ENCODE assay signal across 7 cellular contexts in genomic region chrX:107684956-107685385, GRCh38. TPM values are rescaled to one million over a fixed set of nuclear protein-coding genes. Genes with fewer than 3 reads are reported as not detected.
DNase-seq lines count a peak whose midpoint lies in the region; ATAC-seq and TF ChIP-seq lines count a peak whose summit lies in the region.

No MANE protein-coding gene starts in this region.

- peak; percentile 95 for ATAC-seq in HG02884 (IDR thresholded peaks at IDR 0.05; ENCODE audit: unreplicated experiment)

- no peak for TF ChIP-seq CTCF in PC-9 (conservative IDR thresholded peaks at IDR 0.05)
- no peak for TF ChIP-seq CTCF in neutrophil (IDR thresholded peaks at IDR 0.05)

- no peaks in the 10 kb centered on the region for H3K36me3 Mint-ChIP-seq in activated T-helper 2 cell treated with anti-CD3 and anti-CD28 coated beads, Interferon-gamma antibody, Interleukin-2, Interleukin-4, amounts not matched to agents 10 μg/mL and 5 μg/mL and 100 μg/mL, durations not matched to agents 14 hours and 24 hours and 36 hours (ENCODE audit: low read depth)

- H3K27me3 Mint-ChIP-seq in activated T-helper 2 cell treated with anti-CD3 and anti-CD28 coated beads, Interferon-gamma antibody, Interleukin-2, Interleukin-4, amounts not matched to agents 10 μg/mL and 5 μg/mL and 100 μg/mL, durations not matched to agents 14 hours and 24 hours and 36 hours (ENCODE audit: low read depth) = no peaks in the 10 kb centered on the region

- H3K36me3 ChIP-seq in PC-9 (ENCODE audit: low read depth) (no peaks in the 10 kb centered on the region), esophagus (ENCODE audit: control insufficient read depth in 2 of 2, insufficient read depth in 2 of 2, low read length in 1 of 2) (no peaks in the 10 kb centered on the region), neutrophil (no peaks in the 10 kb centered on the region)

- H4K20me1 ChIP-seq in PC-9 (ENCODE audit: insufficient read depth) = no peaks in the 10 kb centered on the region

- no peak overlapping the region for H2AFZ ChIP-seq in PC-9

- no peak overlapping the region for H3K4me3 Mint-ChIP-seq in activated T-helper 2 cell treated with anti-CD3 and anti-CD28 coated beads, Interferon-gamma antibody, Interleukin-2, Interleukin-4, amounts not matched to agents 10 μg/mL and 5 μg/mL and 100 μg/mL, durations not matched to agents 14 hours and 24 hours and 36 hours (ENCODE audit: low read depth)

- H3K4me1 ChIP-seq in PC-9 (replicated peaks; ENCODE audit: insufficient read depth) (peaks cover 47% of the 10 kb centered on the region), esophagus (ENCODE audit: control insufficient read depth in 2 of 2, insufficient read depth in 2 of 2, low read length in 1 of 2) (peaks cover 0 to 10% of the 10 kb centered on the region in 2 donors), neutrophil (ENCODE audit: control insufficient read depth in 1 of 2, insufficient read depth in 1 of 2, low read depth in 1 of 2, low read length in 1 of 2) (peaks cover 55 to 66% of the 10 kb centered on the region in 2 experiments)

- H3K4me3 ChIP-seq in PC-9 (no peak overlapping the region), esophagus (ENCODE audit: low read depth in 1 of 2, low read length in 2 of 2) (no peak overlapping the region), neutrophil (ENCODE audit: low read depth in 1 of 2, low read length in 1 of 2) (peak overlapping the region; percentile 15 to 28)

- peak; percentile 73 to 88 for DNase-seq in PC-9
- no peak for DNase-seq in activated T-helper 2 cell treated with anti-CD3 and anti-CD28 coated beads, Interferon-gamma antibody, Interleukin-2, Interleukin-4, amounts not matched to agents 10 μg/mL and 5 μg/mL and 100 μg/mL, durations not matched to agents 14 hours and 24 hours and 36 hours (ENCODE audit: low spot score)
- DNase-seq in NCI-H526 treated with DMSO at 0.1 percent for 48 hours (lab: John Stamatoyannopoulos, UW) = no peak

- H3K27ac Mint-ChIP-seq in activated T-helper 2 cell treated with anti-CD3 and anti-CD28 coated beads, Interferon-gamma antibody, Interleukin-2, Interleukin-4, amounts not matched to agents 10 μg/mL and 5 μg/mL and 100 μg/mL, durations not matched to agents 14 hours and 24 hours and 36 hours = no peak overlapping the region

- intact Hi-C loops in PC-9 (cut with micrococcal nuclease; ENCODE audit: unreplicated experiment) = no loop called here
- intact Hi-C loops in activated T-helper 2 cell treated with anti-CD3 and anti-CD28 coated beads, Interferon-gamma antibody, Interleukin-2, Interleukin-4, amounts not matched to agents 10 μg/mL and 5 μg/mL and 100 μg/mL, durations not matched to agents 14 hours and 24 hours and 36 hours (cut with micrococcal nuclease) = no loop called here

- no peaks in the 10 kb centered on the region for H3K9me2 ChIP-seq in PC-9 (ENCODE audit: insufficient read depth)

- peaks cover 9% of the 10 kb centered on the region; the same call in 1 of the 2 replicates for H3F3A ChIP-seq in PC-9 (ENCODE audit: insufficient read depth, low read depth)

- TF ChIP-seq POLR2A in GM19099 (IDR thresholded peaks at IDR 0.05; ENCODE audit: extremely low read depth, insufficient read length, low read depth) = peak; percentile 37

- CTCF ChIA-PET in PC-9 (lab: Charles Lee) = interaction anchor here (0.6 to 1.0 kb wide), 5 partner anchors 8 to 32 kb away, joined by 3 to 7 read pairs (median 6); no protein-coding TSS in a partner anchor

- H3K4me1 Mint-ChIP-seq in activated T-helper 2 cell treated with anti-CD3 and anti-CD28 coated beads, Interferon-gamma antibody, Interleukin-2, Interleukin-4, amounts not matched to agents 10 μg/mL and 5 μg/mL and 100 μg/mL, durations not matched to agents 14 hours and 24 hours and 36 hours (ENCODE audit: low read depth) = peaks cover 25% of the 10 kb centered on the region

- 22 to 41% methylated on average over 5 of the region's 5 CpGs for WGBS in esophagus, 2 donors

- no TSS peak for BruUV-seq in PC-9 (replicated peaks; lab: Mats Ljungman, UMichigan)

- H3K27ac ChIP-seq in PC-9 (peak overlapping the region; percentile 32), esophagus (ENCODE audit: low read depth in 2 of 2, low read length in 1 of 2) (peak overlapping the region; percentile 79 to 86), neutrophil (peak overlapping the region; percentile 87)

- H3K27me3 ChIP-seq in PC-9 (ENCODE audit: insufficient read depth, low read depth) (no peaks in the 10 kb centered on the region), esophagus (ENCODE audit: control insufficient read depth in 1 of 2, insufficient read depth in 2 of 2, low read length in 2 of 2) (no peaks in the 10 kb centered on the region), neutrophil (no peaks in the 10 kb centered on the region)

- H3K4me2 ChIP-seq in PC-9 = peak overlapping the region; percentile 32; the same call in 1 of the 2 replicates

- no peaks in the 10 kb centered on the region for H3K9me3 ChIP-seq in PC-9 (ENCODE audit: insufficient read depth, low read depth)
- no peaks in the 10 kb centered on the region for H3K9me3 ChIP-seq in esophagus (ENCODE audit: control insufficient read depth in 2 of 2, insufficient read depth in 1 of 2, low read depth in 1 of 2, low read length in 1 of 2)
- no peaks in the 10 kb centered on the region for H3K9me3 ChIP-seq in neutrophil

- no peaks in the 10 kb centered on the region for H3K79me2 ChIP-seq in PC-9 (ENCODE audit: low read depth)

- POLR2A ChIA-PET in PC-9 (lab: Charles Lee; ENCODE audit: unreplicated experiment) = interaction anchor here (0.6 to 0.8 kb wide), 2 partner anchors 32 to 47 kb away, joined by 3 to 7 read pairs; no protein-coding TSS in a partner anchor

- no peaks in the 10 kb centered on the region for H3K9me3 Mint-ChIP-seq in activated T-helper 2 cell treated with anti-CD3 and anti-CD28 coated beads, Interferon-gamma antibody, Interleukin-2, Interleukin-4, amounts not matched to agents 10 μg/mL and 5 μg/mL and 100 μg/mL, durations not matched to agents 14 hours and 24 hours and 36 hours

RNA-seq across cellular contexts. Expression of gene PRPS1, which starts 56.7 kb away (rescaled TPM):
- total RNA-seq in PC-9 (2021) = 67.4 and 67.9 TPM in 2 replicates
- 10 to 100 TPM in 1 of 2 donors, 1 to 10 TPM in 1; 2.7 to 10.2 TPM for polyA plus RNA-seq in esophagus
- 94.4 and 94.5 TPM in 2 replicates for total RNA-seq in activated T-helper 2 cell treated with anti-CD3 and anti-CD28 coated beads, Interferon-gamma antibody, Interleukin-2, Interleukin-4, amounts not matched to agents 10 μg/mL and 5 μg/mL and 100 μg/mL, durations not matched to agents 14 hours and 24 hours and 36 hours

Comparison
In these comparisons a context has a peak if more than half of its experiments do, and no peak if none do; other contexts are left out.
1. DNase-seq: peak in PC-9 (2 of 2); none in activated T-helper 2 cell treated with anti-CD3 and anti-CD28 coated beads, Interferon-gamma antibody, Interleukin-2, Interleukin-4, amounts not matched to agents 10 μg/mL and 5 μg/mL and 100 μg/mL, durations not matched to agents 14 hours and 24 hours and 36 hours (single experiment) and NCI-H526 treated with DMSO at 0.1 percent for 48 hours (single experiment).
2. H3K27ac ChIP-seq: peak in every context shown above with its lines; median percentile 87 in neutrophil; 82 in esophagus; 32 in PC-9.
3. H3K4me3 ChIP-seq: peak in neutrophil (2 of 2); none in PC-9 (single experiment) and esophagus (0 of 2).